In genomic region chr17:78558181-78558850, GRCh38 we compare ENCODE assay signal across 1 cellular context.
TF ChIP-seq lines count a peak whose summit lies in the region.

No MANE protein-coding gene starts in this region.

TF ChIP-seq in HepG2, 621 proteins besides CTCF, POLR2A, EP300 and RAD21 (continued from another document and continues in another):
- TF ChIP-seq CREM (IDR thresholded peaks at IDR 0.05) = peak; percentile 93
- peak; percentile 75 for TF ChIP-seq CREM (CRISPR knock-in tag; IDR thresholded peaks at IDR 0.05)
- no peak for TF ChIP-seq TFDP1 (CRISPR knock-in tag; IDR thresholded peaks at IDR 0.05; ENCODE audit: borderline replicate concordance)
- TF ChIP-seq KDM3A (CRISPR knock-in tag; IDR thresholded peaks at IDR 0.05; ENCODE audit: low read depth) = 0 out of 2 replicates have a peak, but pooled peaks have one; percentile 30
- no peak for TF ChIP-seq SP1 (IDR thresholded peaks at IDR 0.05)
- TF ChIP-seq SP1 (CRISPR knock-in tag; IDR thresholded peaks at IDR 0.05) = peak; percentile 58; the same call in 1 of the 2 replicates
- TF ChIP-seq ZNF609 (CRISPR knock-in tag; IDR thresholded peaks at IDR 0.05; ENCODE audit: borderline replicate concordance) = no peak; the same call in 1 of the 2 replicates
- no peak for TF ChIP-seq KDM5B (CRISPR knock-in tag; IDR thresholded peaks at IDR 0.05; ENCODE audit: borderline replicate concordance)
- peak; percentile 81 for TF ChIP-seq PAXIP1 (CRISPR knock-in tag; conservative IDR thresholded peaks at IDR 0.05)
- TF ChIP-seq STAG1 (CRISPR knock-in tag; IDR thresholded peaks at IDR 0.05) = no peak
- TF ChIP-seq MXD1 (CRISPR knock-in tag; IDR thresholded peaks at IDR 0.05) = no peak
- no peak for TF ChIP-seq ZBTB43 (CRISPR knock-in tag; conservative IDR thresholded peaks at IDR 0.05)
- no peak for TF ChIP-seq PTBP1 (IDR thresholded peaks at IDR 0.05; ENCODE audit: low read depth, low read length, poor library complexity, severe bottlenecking)
- TF ChIP-seq HNF4G (IDR thresholded peaks at IDR 0.05; ENCODE audit: borderline replicate concordance, low read depth, low read length) = no peak; the same call in 1 of the 2 replicates
- peak; percentile 67; the same call in 1 of the 2 replicates for TF ChIP-seq HNF4G (CRISPR knock-in tag; IDR thresholded peaks at IDR 0.05; ENCODE audit: borderline replicate concordance, low read depth)
- TF ChIP-seq ZGPAT (CRISPR knock-in tag; IDR thresholded peaks at IDR 0.05) = peak; percentile 70
- no peak for TF ChIP-seq BATF2 (CRISPR knock-in tag; IDR thresholded peaks at IDR 0.05)
- no peak; the same call in 1 of the 2 replicates for TF ChIP-seq FOSL1 (CRISPR knock-in tag; IDR thresholded peaks at IDR 0.05; ENCODE audit: borderline replicate concordance)
- no peak for TF ChIP-seq ZNF468 (CRISPR knock-in tag; IDR thresholded peaks at IDR 0.05)
- TF ChIP-seq ZNF232 (CRISPR knock-in tag; IDR thresholded peaks at IDR 0.05; ENCODE audit: borderline replicate concordance) = no peak
- TF ChIP-seq RBM39 (IDR thresholded peaks at IDR 0.05; ENCODE audit: low read depth, low read length, poor library complexity, severe bottlenecking) = no peak
- no peak for TF ChIP-seq ONECUT2 (CRISPR knock-in tag; IDR thresholded peaks at IDR 0.05)
- TF ChIP-seq ETS1 (CRISPR knock-in tag; IDR thresholded peaks at IDR 0.05) = no peak
- TF ChIP-seq HNRNPK (IDR thresholded peaks at IDR 0.05; ENCODE audit: low read depth, low read length, poor library complexity, severe bottlenecking) = no peak
- TF ChIP-seq RFX1 (IDR thresholded peaks at IDR 0.05) = no peak
- no peak for TF ChIP-seq ZSCAN22 (CRISPR knock-in tag; IDR thresholded peaks at IDR 0.05)
- no peak for TF ChIP-seq RFX3 (CRISPR knock-in tag; IDR thresholded peaks at IDR 0.05)
- TF ChIP-seq LCORL (IDR thresholded peaks at IDR 0.05) = no peak
- TF ChIP-seq LCORL (CRISPR knock-in tag; IDR thresholded peaks at IDR 0.05) = peak; percentile 64
- TF ChIP-seq SIN3A (IDR thresholded peaks at IDR 0.05; ENCODE audit: borderline replicate concordance, low read depth, low read length) = no peak
- TF ChIP-seq ZNF616 (CRISPR knock-in tag; IDR thresholded peaks at IDR 0.05; ENCODE audit: low read depth) = no peak
- no peak for TF ChIP-seq REL (CRISPR knock-in tag; conservative IDR thresholded peaks at IDR 0.05)
- TF ChIP-seq ZMYM4 (CRISPR knock-in tag; IDR thresholded peaks at IDR 0.05) = peak; percentile 42; the same call in 1 of the 2 replicates
- TF ChIP-seq ZNF543 (CRISPR knock-in tag; IDR thresholded peaks at IDR 0.05) = no peak
- no peak for TF ChIP-seq TOPORS (CRISPR knock-in tag; IDR thresholded peaks at IDR 0.05)
- no peak for TF ChIP-seq RBFOX2 (IDR thresholded peaks at IDR 0.05; ENCODE audit: low read depth, low read length)
- TF ChIP-seq PHF8 (CRISPR knock-in tag; IDR thresholded peaks at IDR 0.05) = 0 out of 2 replicates have a peak, but pooled peaks have one; percentile 4
- no peak for TF ChIP-seq ATM (IDR thresholded peaks at IDR 0.05; ENCODE audit: borderline replicate concordance)
- peak; percentile 98 for TF ChIP-seq JUN (CRISPR knock-in tag; IDR thresholded peaks at IDR 0.05)
- TF ChIP-seq TRIM22 (IDR thresholded peaks at IDR 0.05) = no peak
- TF ChIP-seq ZNF335 (CRISPR knock-in tag; IDR thresholded peaks at IDR 0.05) = no peak
- TF ChIP-seq USF2 (IDR thresholded peaks at IDR 0.05; ENCODE audit: low read depth, low read length) = no peak
- TF ChIP-seq USF2 (CRISPR knock-in tag; IDR thresholded peaks at IDR 0.05; ENCODE audit: borderline replicate concordance) = no peak
- no peak for TF ChIP-seq NRL (CRISPR knock-in tag; IDR thresholded peaks at IDR 0.05; ENCODE audit: borderline replicate concordance)
- no peak for TF ChIP-seq TEAD2 (CRISPR knock-in tag; IDR thresholded peaks at IDR 0.05)
- TF ChIP-seq SMARCC2 (IDR thresholded peaks at IDR 0.05) = peak; percentile 81
- no peak for TF ChIP-seq NR3C1 (CRISPR knock-in tag; IDR thresholded peaks at IDR 0.05)
